ENCODE assay signal across 1 cellular context in genomic region chr6:25660512-25660911, GRCh38.
TF ChIP-seq lines count a peak whose summit lies in the region.

No MANE protein-coding gene starts in this region.

TF ChIP-seq in HepG2, 621 proteins besides CTCF, POLR2A, EP300 and RAD21 (continued from another document and continues in another):
- peak; percentile 62; the same call in 1 of the 2 replicates for TF ChIP-seq ZNF609 (CRISPR knock-in tag; IDR thresholded peaks at IDR 0.05; ENCODE audit: borderline replicate concordance)
- TF ChIP-seq MAFK (conservative IDR thresholded peaks at IDR 0.05 in 1 of 2, IDR thresholded peaks at IDR 0.05 in 1 of 2; ENCODE audit: low read length in 2 of 2): peak; percentile 30 to 61; a peak in 3 of 4 replicates
- peak; percentile 51; the same call in 1 of the 2 replicates for TF ChIP-seq ZSCAN9 (CRISPR knock-in tag; IDR thresholded peaks at IDR 0.05; ENCODE audit: borderline replicate concordance)
- peak; percentile 92 for TF ChIP-seq JUND (CRISPR knock-in tag; IDR thresholded peaks at IDR 0.05)
- no peak for TF ChIP-seq HDAC6 (IDR thresholded peaks at IDR 0.05; ENCODE audit: low read depth, low read length)
- TF ChIP-seq CCDC6 (CRISPR knock-in tag; IDR thresholded peaks at IDR 0.05): 0 out of 2 replicates have a peak, but pooled peaks have one; percentile 32
- no peak for TF ChIP-seq ZNF616 (CRISPR knock-in tag; IDR thresholded peaks at IDR 0.05; ENCODE audit: low read depth)
- 0 out of 2 replicates have a peak, but pooled peaks have one; percentile 7 for TF ChIP-seq HNF1A (IDR thresholded peaks at IDR 0.05; ENCODE audit: low read depth)
- TF ChIP-seq HNF1A (CRISPR knock-in tag; IDR thresholded peaks at IDR 0.05; ENCODE audit: borderline replicate concordance): no peak
- no peak for TF ChIP-seq NR2F2 (IDR thresholded peaks at IDR 0.05; ENCODE audit: borderline replicate concordance, low read depth)
- peak; percentile 31; the same call in 1 of the 2 replicates for TF ChIP-seq HOMEZ (CRISPR knock-in tag; IDR thresholded peaks at IDR 0.05; ENCODE audit: low read depth)
- TF ChIP-seq NCOA5 (CRISPR knock-in tag; IDR thresholded peaks at IDR 0.05): no peak
- TF ChIP-seq GABPB1 (CRISPR knock-in tag; IDR thresholded peaks at IDR 0.05): no peak
- TF ChIP-seq ZNF768 (CRISPR knock-in tag; IDR thresholded peaks at IDR 0.05): no peak
- TF ChIP-seq MED1 (CRISPR knock-in tag; IDR thresholded peaks at IDR 0.05): 0 out of 2 replicates have a peak, but pooled peaks have one; percentile 16
- TF ChIP-seq ZNF18 (CRISPR knock-in tag; IDR thresholded peaks at IDR 0.05; ENCODE audit: insufficient replicate concordance): no peak
- peak; percentile 79; the same call in 1 of the 2 replicates for TF ChIP-seq TFAP4 (IDR thresholded peaks at IDR 0.05; ENCODE audit: borderline replicate concordance, low read depth)
- TF ChIP-seq RBM39 (IDR thresholded peaks at IDR 0.05; ENCODE audit: low read depth, low read length, poor library complexity, severe bottlenecking): no peak
- peak; percentile 40; the same call in 1 of the 2 replicates for TF ChIP-seq KAT8 (CRISPR knock-in tag; IDR thresholded peaks at IDR 0.05)
- TF ChIP-seq JDP2 (CRISPR knock-in tag; IDR thresholded peaks at IDR 0.05; ENCODE audit: borderline replicate concordance): no peak
- TF ChIP-seq ZNF274 (CRISPR knock-in tag; IDR thresholded peaks at IDR 0.05): no peak
- no peak for TF ChIP-seq CBFB (CRISPR knock-in tag; IDR thresholded peaks at IDR 0.05)
- peak; percentile 92 for TF ChIP-seq ATF3 (CRISPR knock-in tag; IDR thresholded peaks at IDR 0.05)
- no peak for TF ChIP-seq KLF9 (CRISPR knock-in tag; IDR thresholded peaks at IDR 0.05; ENCODE audit: low read depth)
- no peak for TF ChIP-seq TOE1 (CRISPR knock-in tag; IDR thresholded peaks at IDR 0.05)
- TF ChIP-seq ZNF256 (CRISPR knock-in tag; conservative IDR thresholded peaks at IDR 0.05): no peak
- TF ChIP-seq ARNTL (CRISPR knock-in tag; IDR thresholded peaks at IDR 0.05): no peak
- no peak for TF ChIP-seq NFRKB (IDR thresholded peaks at IDR 0.05)
- TF ChIP-seq NFE2 (CRISPR knock-in tag; IDR thresholded peaks at IDR 0.05): 0 out of 2 replicates have a peak, but pooled peaks have one; percentile 41
- no peak for TF ChIP-seq TBL1XR1 (IDR thresholded peaks at IDR 0.05; ENCODE audit: borderline replicate concordance, low read length, partially characterized antibody)
- no peak for TF ChIP-seq TSC22D2 (CRISPR knock-in tag; IDR thresholded peaks at IDR 0.05; ENCODE audit: borderline replicate concordance)
- 0 out of 2 replicates have a peak, but pooled peaks have one; percentile 47 for TF ChIP-seq CSRNP1 (CRISPR knock-in tag; IDR thresholded peaks at IDR 0.05)
- TF ChIP-seq ATF7 (IDR thresholded peaks at IDR 0.05): no peak
- TF ChIP-seq ATF7 (CRISPR knock-in tag; IDR thresholded peaks at IDR 0.05): no peak
- no peak for TF ChIP-seq ZKSCAN5 (CRISPR knock-in tag; IDR thresholded peaks at IDR 0.05)
- peak; percentile 49; the same call in 1 of the 2 replicates for TF ChIP-seq BHLHE40 (IDR thresholded peaks at IDR 0.05; ENCODE audit: low read length)
- no peak for TF ChIP-seq KLF12 (CRISPR knock-in tag; IDR thresholded peaks at IDR 0.05; ENCODE audit: borderline replicate concordance)
- no peak for TF ChIP-seq KLF11 (CRISPR knock-in tag; IDR thresholded peaks at IDR 0.05)
- peak; percentile 57 for TF ChIP-seq FOXP4 (CRISPR knock-in tag; IDR thresholded peaks at IDR 0.05)
- 0 out of 2 replicates have a peak, but pooled peaks have one; percentile 63 for TF ChIP-seq POGZ (CRISPR knock-in tag; IDR thresholded peaks at IDR 0.05)
- TF ChIP-seq YEATS2 (CRISPR knock-in tag; IDR thresholded peaks at IDR 0.05; ENCODE audit: borderline replicate concordance): peak; percentile 25; the same call in 1 of the 2 replicates
- TF ChIP-seq ZNF333 (CRISPR knock-in tag; IDR thresholded peaks at IDR 0.05; ENCODE audit: borderline replicate concordance): no peak
- no peak for TF ChIP-seq ZNF605 (CRISPR knock-in tag; IDR thresholded peaks at IDR 0.05)
- TF ChIP-seq SMYD3 (CRISPR knock-in tag; IDR thresholded peaks at IDR 0.05): no peak
- peak; percentile 57; the same call in 1 of the 2 replicates for TF ChIP-seq HMG20A (CRISPR knock-in tag; IDR thresholded peaks at IDR 0.05; ENCODE audit: borderline replicate concordance)
- peak; percentile 45; the same call in 1 of the 2 replicates for TF ChIP-seq SOX13 (IDR thresholded peaks at IDR 0.05)
- TF ChIP-seq SOX13 (CRISPR knock-in tag; conservative IDR thresholded peaks at IDR 0.05 in 1 of 2, IDR thresholded peaks at IDR 0.05 in 1 of 2): peak in 1 of 2 experiments; percentile 60; a peak in 2 of 4 replicates
- TF ChIP-seq ZNF143 (CRISPR knock-in tag; IDR thresholded peaks at IDR 0.05): no peak
- TF ChIP-seq ZNF777 (CRISPR knock-in tag; IDR thresholded peaks at IDR 0.05): no peak
- peak; percentile 18; the same call in 1 of the 2 replicates for TF ChIP-seq MIXL1 (CRISPR knock-in tag; IDR thresholded peaks at IDR 0.05)
- no peak for TF ChIP-seq TRIM24 (CRISPR knock-in tag; IDR thresholded peaks at IDR 0.05)
- no peak for TF ChIP-seq ZNF839 (CRISPR knock-in tag; IDR thresholded peaks at IDR 0.05; ENCODE audit: borderline replicate concordance)
- TF ChIP-seq DRAP1 (CRISPR knock-in tag; IDR thresholded peaks at IDR 0.05): no peak
